Comparison of ENCODE assay signal across 20 cellular contexts in genomic region chr2:158717366-158718195, GRCh38.
DNase-seq lines count a peak whose midpoint lies in the region; ATAC-seq and TF ChIP-seq lines count a peak whose summit lies in the region.
"Had no signal": no experiment of that assay in that cellular context is flagged by ENCODE, and none has a peak within 500 bp of the region (broad histone marks: within the 10 kb centered on the region; RNA-seq: fewer than 3 reads in every experiment).

No MANE protein-coding gene starts in this region.

- H3K9me3 ChIP-seq in left ventricle myocardium inferior (replicated peaks) (peaks cover 11% of the 10 kb centered on the region), testis (no peaks in the 10 kb centered on the region)
- H3K9me3 ChIP-seq: BE2C, SJCRH30 had no signal

- intact Hi-C loops in left ventricle myocardium inferior (cut with micrococcal nuclease) (no loop called here), Right ventricle myocardium superior (cut with DNase I) (no loop called here), testis (cut with DNase I; ENCODE audit: low total_unique reads) (no loop called here)

- peak overlapping the region; percentile 89 for H3K27ac ChIP-seq in left ventricle myocardium inferior (replicated peaks)
- peak overlapping the region in 1 of 2 donors; percentile 27 for H3K27ac ChIP-seq in testis
- H3K27ac ChIP-seq: A549, SJCRH30 had no signal

- WGBS in testis, 2 donors = 87 to 92% methylated on average over 14 of the region's 14 CpGs

- DNase-seq in left ventricle myocardium inferior = no peak
- no peak for DNase-seq in Right ventricle myocardium superior
- DNase-seq in left lobe of liver (ENCODE audit: low spot score) = no peak
- peak; percentile 35 for DNase-seq in pulmonary artery endothelial cell (ENCODE audit: low read depth, low spot score)
- no peak for DNase-seq in D341Med (ENCODE audit: low spot score)
- no peak for DNase-seq in stimulated activated CD4-positive, alpha-beta T cell treated with anti-CD3 and anti-CD28 coated beads, Interleukin-4, amount 100 ng/mL, for 24 hours
- no peak for DNase-seq in amniotic stem cell (lab: John Stamatoyannopoulos, UW)
- DNase-seq in testis = no peak
- DNase-seq: activated CD4-positive, alpha-beta T cell treated with anti-CD3 and anti-CD28 coated beads for 4 hours; activated T-cell treated with anti-CD3 and anti-CD28 coated beads, Interleukin-2, amount 50 U/mL, for 72 hours; BE2C; DMS79 treated with DMSO at 0.1 percent for 48 hours; NK-92 treated with Interleukin-12 subunit alpha and Interleukin-12 subunit beta, amount 100 ng/mL, for 24 hours; SJCRH30; T-helper 1 cell had no signal

- no peak overlapping the region for H3K4me3 ChIP-seq in left ventricle myocardium inferior
- H3K4me3 ChIP-seq in testis = no peak overlapping the region
- H3K4me3 ChIP-seq: A549, SJCRH30 had no signal

- peaks cover 56% of the 10 kb centered on the region for H3K4me1 ChIP-seq in left ventricle myocardium inferior
- peaks cover 6% of the 10 kb centered on the region for H3K4me1 ChIP-seq in testis
- H3K4me1 ChIP-seq: A549, BE2C had no signal

- H3K36me3 ChIP-seq in left ventricle myocardium inferior (no peaks in the 10 kb centered on the region), testis (ENCODE audit: low read depth, missing control alignments) (no peaks in the 10 kb centered on the region)
- H3K36me3 ChIP-seq: BE2C, SJCRH30 had no signal

- H3K27me3 ChIP-seq in left ventricle myocardium inferior (ENCODE audit: low read depth) = no peaks in the 10 kb centered on the region
- H3K27me3 ChIP-seq in testis = no peaks in the 10 kb centered on the region
- H3K27me3 ChIP-seq: BE2C, SJCRH30 had no signal

- ATAC-seq in Right ventricle myocardium superior (ENCODE audit: poor library complexity) (no peak), left lobe of liver (peak; percentile 26)
- ATAC-seq: A549; activated naive CD4-positive, alpha-beta T cell treated with anti-CD3 and anti-CD28 coated beads, Interleukin-2, amount 50 U/mL, for 72 hours; activated T-cell treated with anti-CD3 and anti-CD28 coated beads, Interleukin-2, amount 50 U/mL, for 72 hours; HCT116; Panc1; stimulated activated effector memory CD8-positive, alpha-beta T cell treated with anti-CD3 and anti-CD28 coated beads, Interleukin-12 subunit alpha, Interleukin-12 subunit beta, amount 100 ng/mL, for 72 hours had no signal

- no peak for TF ChIP-seq POLR2A in testis (IDR thresholded peaks at IDR 0.05)

- TF ChIP-seq CTCF in left ventricle myocardium inferior (IDR thresholded peaks at IDR 0.05; ENCODE audit: borderline replicate concordance) = no peak
- TF ChIP-seq CTCF in testis (IDR thresholded peaks at IDR 0.05) = no peak
